ENCODE assay signal across 8 cellular contexts in the genomic region with DNA sequence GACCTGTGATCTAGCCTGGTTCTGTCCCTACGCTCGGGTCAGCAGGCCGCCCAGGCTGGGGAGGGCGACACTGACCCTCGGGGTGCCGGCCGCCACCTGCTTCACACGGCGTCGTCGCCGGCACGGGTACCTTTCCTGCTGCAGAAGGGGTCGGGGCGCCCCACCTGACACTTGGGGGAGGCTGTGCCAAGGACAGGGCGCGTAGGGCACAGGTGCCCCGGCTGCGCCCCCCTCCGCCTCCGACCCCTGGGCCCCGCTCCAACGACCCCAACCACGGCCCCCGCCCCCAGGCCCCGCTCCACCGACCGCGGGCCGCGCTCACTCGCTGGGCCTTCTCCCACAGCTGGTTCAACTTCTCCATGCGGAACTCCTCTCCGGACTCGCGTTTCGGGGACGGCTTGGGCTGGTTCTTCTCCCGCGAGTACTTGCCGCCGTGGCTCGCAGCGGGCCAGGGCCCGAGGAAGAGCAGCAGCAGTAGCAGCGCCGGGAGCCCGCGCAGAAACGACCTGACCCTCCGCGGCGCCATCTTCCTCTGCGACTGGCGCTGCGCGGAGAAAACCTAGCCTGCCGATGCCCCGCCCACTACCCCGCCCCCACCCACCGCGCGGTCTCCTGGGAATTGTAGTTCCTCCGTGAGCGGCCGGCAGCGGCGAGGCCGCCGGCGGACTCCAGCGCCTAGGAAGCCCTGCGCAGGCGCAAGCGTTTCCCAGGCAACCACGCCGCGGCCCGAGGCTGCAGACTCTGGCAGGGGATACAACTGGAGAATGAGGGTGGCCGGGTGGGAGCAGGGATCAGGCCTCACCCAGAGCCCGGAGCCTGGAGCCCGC. TPM values are rescaled to one million over a fixed set of nuclear protein-coding genes. Genes with fewer than 3 reads are reported as not detected.
DNase-seq lines count a peak whose midpoint lies in the region; ATAC-seq and TF ChIP-seq lines count a peak whose summit lies in the region.

LRPAP1 (minus strand) TSS at position 536 of the 827 bp plus-strand sequence; CDS start at position 526, 10 bp downstream.

- in situ Hi-C loops in GM23248 (cut with MboI) = no loop called here

- peaks cover 25% of the 10 kb centered on the region for H3K27me3 Mint-ChIP-seq in nephron progenitor cell (ENCODE audit: low read depth, poor library complexity)
- H3K27me3 Mint-ChIP-seq in stimulated activated naive CD8-positive, alpha-beta T cell treated with anti-CD3 and anti-CD28 coated beads, Interleukin-15, amount 100 ng/mL, for 72 hours = no peaks in the 10 kb centered on the region

- DNase-seq in DND-41 (peak; percentile 77), GM23248 (peak; percentile 94), LNCaP clone FGC (ENCODE audit: low read depth) (peak; percentile 51), RWPE2 (ENCODE audit: low spot score) (no peak), fibroblast of the conjunctiva (ENCODE audit: low read depth) (peak; percentile 83), nephron progenitor cell (peak; percentile 98)
- peak; percentile 79 for DNase-seq in activated effector memory CD4-positive, alpha-beta T cell treated with Interleukin-2 at 50 U/mL for 16 hours
- DNase-seq in stimulated activated naive CD8-positive, alpha-beta T cell treated with anti-CD3 and anti-CD28 coated beads, Interleukin-15, amount 100 ng/mL, for 72 hours = peak; percentile 81 to 88

- H3K27me3 ChIP-seq in DND-41 (ENCODE audit: insufficient read depth, low read length, poor library complexity) = no peaks in the 10 kb centered on the region
- no peaks in the 10 kb centered on the region for H3K27me3 ChIP-seq in GM23248 (replicated peaks; ENCODE audit: insufficient read depth)
- no peaks in the 10 kb centered on the region for H3K27me3 ChIP-seq in RWPE2 (ENCODE audit: insufficient read depth, poor library complexity, severe bottlenecking)

- peak within 1 kb of the TSS; percentile 100 for H3K4me3 Mint-ChIP-seq in nephron progenitor cell
- H3K4me3 Mint-ChIP-seq in stimulated activated naive CD8-positive, alpha-beta T cell treated with anti-CD3 and anti-CD28 coated beads, Interleukin-15, amount 100 ng/mL, for 72 hours = peak within 1 kb of the TSS; percentile 99 to 100

- ATAC-seq in DND-41 (ENCODE audit: insufficient read depth, low read depth) (peak; percentile 91), RWPE2 (ENCODE audit: low read depth) (peak; percentile 86)
- peak; percentile 93 for ATAC-seq in stimulated activated naive CD8-positive, alpha-beta T cell treated with anti-CD3 and anti-CD28 coated beads, Interleukin-15, amount 100 ng/mL, for 72 hours

- H3K4me3 ChIP-seq in DND-41 (ENCODE audit: low read depth in 1 of 2, low read length in 2 of 2) (peak within 1 kb of the TSS; percentile 51 to 67; a peak in 3 of 4 replicates), GM23248 (peak within 1 kb of the TSS; percentile 86), LNCaP clone FGC (ENCODE audit: low read depth, low read length) (peak within 1 kb of the TSS; percentile 95), RWPE2 (ENCODE audit: severe bottlenecking) (peak within 1 kb of the TSS; percentile 60)

- H3K27ac Mint-ChIP-seq in nephron progenitor cell = peak within 1 kb of the TSS; percentile 74
- H3K27ac Mint-ChIP-seq in stimulated activated naive CD8-positive, alpha-beta T cell treated with anti-CD3 and anti-CD28 coated beads, Interleukin-15, amount 100 ng/mL, for 72 hours = peak within 1 kb of the TSS; percentile 99

- H3K9ac ChIP-seq in DND-41 (ENCODE audit: low read depth, low read length) (peak within 1 kb of the TSS; percentile 75), GM23248 (peak within 1 kb of the TSS; percentile 83)

- peaks cover 13% of the 10 kb centered on the region for H3K9me3 Mint-ChIP-seq in nephron progenitor cell
- peaks cover 0 to 11% of the 10 kb centered on the region in 2 donors for H3K9me3 Mint-ChIP-seq in stimulated activated naive CD8-positive, alpha-beta T cell treated with anti-CD3 and anti-CD28 coated beads, Interleukin-15, amount 100 ng/mL, for 72 hours

- TF ChIP-seq CTCF in DND-41 (IDR thresholded peaks at IDR 0.05; ENCODE audit: borderline replicate concordance, extremely low read depth, low read length, poor library complexity, severe bottlenecking) (no peak), LNCaP clone FGC (IDR thresholded peaks at IDR 0.05; ENCODE audit: control insufficient read depth, extremely low read depth, insufficient read depth) (0 out of 2 replicates have a peak, but pooled peaks have one; percentile 14), RWPE2 (IDR thresholded peaks at IDR 0.05; ENCODE audit: poor library complexity, severe bottlenecking) (no peak), nephron progenitor cell (IDR thresholded peaks at IDR 0.05) (no peak)

- H3K27ac ChIP-seq in DND-41 (ENCODE audit: low read length) = peak within 1 kb of the TSS; percentile 72
- no peak within 1 kb of the TSS for H3K27ac ChIP-seq in GM23248
- no peak within 1 kb of the TSS for H3K27ac ChIP-seq in RWPE2 (ENCODE audit: poor library complexity, severe bottlenecking)

- 1 to 3% methylated on average over 44 to 53 of the region's 82 CpGs for WGBS in GM23248 (ENCODE audit: low coverage in 1 of 2, low lambda C conversion rate in 2 of 2, missing lambda C conversion rate in 2 of 2), 2 experiments

- H3F3A ChIP-seq in GM23248 (ENCODE audit: insufficient read depth) = no peaks in the 10 kb centered on the region

- peak within 1 kb of the TSS; percentile 97 for H3K4me2 ChIP-seq in DND-41 (ENCODE audit: insufficient read depth, low read length)
- H3K4me2 ChIP-seq in GM23248 (ENCODE audit: unreplicated experiment) = peak within 1 kb of the TSS; percentile 92

- peaks cover 49% of the 10 kb centered on the region for H3K79me2 ChIP-seq in DND-41 (ENCODE audit: insufficient read depth, low read length)
- H3K79me2 ChIP-seq in GM23248 (ENCODE audit: insufficient read depth) = peaks cover 48% of the 10 kb centered on the region

- H3K9me3 ChIP-seq in DND-41 (ENCODE audit: insufficient read depth, low read length, severe bottlenecking) (no peaks in the 10 kb centered on the region), GM23248 (ENCODE audit: low read depth) (no peaks in the 10 kb centered on the region), RWPE2 (ENCODE audit: severe bottlenecking) (no peaks in the 10 kb centered on the region)

- H3K4me1 ChIP-seq in DND-41 (ENCODE audit: insufficient read depth, low read length) (peaks cover 42% of the 10 kb centered on the region), GM23248 (ENCODE audit: insufficient read depth) (peaks cover 8% of the 10 kb centered on the region; the same call in 1 of the 2 replicates), RWPE2 (ENCODE audit: insufficient read depth, poor library complexity, severe bottlenecking) (no peaks in the 10 kb centered on the region)

- H3K36me3 Mint-ChIP-seq in nephron progenitor cell (ENCODE audit: low read depth) = peaks cover 16% of the 10 kb centered on the region

- H2AFZ ChIP-seq in DND-41 (ENCODE audit: low read depth, low read length) (peak within 1 kb of the TSS; percentile 84), GM23248 (peak within 1 kb of the TSS; percentile 81)

- peaks cover 30% of the 10 kb centered on the region for H3K36me3 ChIP-seq in DND-41 (ENCODE audit: insufficient read depth, low read length)
- no peaks in the 10 kb centered on the region for H3K36me3 ChIP-seq in GM23248 (ENCODE audit: low read depth)
- H3K36me3 ChIP-seq in RWPE2 (ENCODE audit: low read depth) = peaks cover 21% of the 10 kb centered on the region

- peaks cover 47% of the 10 kb centered on the region for H3K4me1 Mint-ChIP-seq in nephron progenitor cell
- peaks cover 50% of the 10 kb centered on the region for H3K4me1 Mint-ChIP-seq in stimulated activated naive CD8-positive, alpha-beta T cell treated with anti-CD3 and anti-CD28 coated beads, Interleukin-15, amount 100 ng/mL, for 72 hours

- H4K20me1 ChIP-seq in DND-41 (ENCODE audit: insufficient read depth, low read length) (peaks cover 44% of the 10 kb centered on the region), GM23248 (ENCODE audit: insufficient read depth) (no peaks in the 10 kb centered on the region)

- H3K9me2 ChIP-seq in GM23248 (ENCODE audit: insufficient read depth) = no peaks in the 10 kb centered on the region

RNA-seq across cellular contexts. Expression of gene LRPAP1, which starts in this region (rescaled TPM):
- 222 and 237 TPM in 2 replicates for total RNA-seq in GM23248 (2014; rRNA removed; shearing (Covaris generic))
- 324 and 338 TPM in 2 replicates for polyA plus RNA-seq in GM23248 (2016; fragmentation: Nextera tagmentation; extraction: Ambion mirVana)
